ENCODE assay signal across 25 cellular contexts in genomic region chrX:116010939-116011338, GRCh38.
A peak's percentile ranks its signal among the peaks of the same experiment; 100 is the strongest.
DNase-seq lines count a peak whose midpoint lies in the region; ATAC-seq, FAIRE-seq and TF ChIP-seq lines count a peak whose summit lies in the region.
"Had no signal": no experiment of that assay in that cellular context is flagged by ENCODE, and none has a peak within 500 bp of the region (broad histone marks: within the 10 kb centered on the region; RNA-seq: fewer than 3 reads in every experiment).

No MANE protein-coding gene starts in this region.

- peak; percentile 86 for FAIRE-seq in GM19239 (lab: Jason Lieb, UNC)
- FAIRE-seq: A549, G401.6, GM12892, H54, HTR-8/SVneo, RCC 7860 had no signal

- peak overlapping the region; percentile 8; the same call in 1 of the 2 replicates for H3K4me3 Mint-ChIP-seq in WTC11
- H3K4me3 Mint-ChIP-seq in progenitor cell of endocrine pancreas (ENCODE audit: low read depth) = no peak overlapping the region
- H3K4me3 Mint-ChIP-seq: CD4-positive, alpha-beta T cell had no signal

- H3K27ac Mint-ChIP-seq in WTC11 (no peak overlapping the region), progenitor cell of endocrine pancreas (peak overlapping the region; percentile 4)
- H3K27ac Mint-ChIP-seq: CD4-positive, alpha-beta T cell had no signal

- no peak for DNase-seq in GM19239 (ENCODE audit: insufficient read length, low spot score)
- DNase-seq in NAMALWA (ENCODE audit: low spot score) = peak; percentile 13
- no peak for DNase-seq in WTC11 (ENCODE audit: low spot score)
- no peak for DNase-seq in progenitor cell of endocrine pancreas (ENCODE audit: low spot score, unreplicated experiment)
- no peak for DNase-seq in SW 1271 (lab: John Stamatoyannopoulos, UW)
- no peak for DNase-seq in NCI-H2081 treated with DMSO at 0.1 percent for 48 hours (lab: John Stamatoyannopoulos, UW)
- DNase-seq: AML-193; CD4-positive, alpha-beta T cell; COR-L47; KBM-7; MG63; NCI-H1048; NCI-H1417; NCI-H1694; NCI-H2029 treated with DMSO at 0.1 percent for 48 hours; NCI-H2227 treated with DMSO at 0.1 percent for 48 hours; NCI-H526 treated with DMSO at 0.1 percent for 48 hours; T-helper 1 cell had no signal

- ATAC-seq in WTC11 = no peak
- ATAC-seq in GM21737 (IDR thresholded peaks at IDR 0.05; ENCODE audit: unreplicated experiment) = no peak
- ATAC-seq: A549 had no signal

- H3K27me3 Mint-ChIP-seq in WTC11 (ENCODE audit: low read depth) = peaks cover 17% of the 10 kb centered on the region
- no peaks in the 10 kb centered on the region for H3K27me3 Mint-ChIP-seq in progenitor cell of endocrine pancreas
- H3K27me3 Mint-ChIP-seq: CD4-positive, alpha-beta T cell had no signal

- CTCF ChIA-PET in WTC11 (lab: Charles Lee) = no interaction called here

- peaks cover 35% of the 10 kb centered on the region for H3K9me3 Mint-ChIP-seq in WTC11
- peaks cover 21% of the 10 kb centered on the region for H3K9me3 Mint-ChIP-seq in progenitor cell of endocrine pancreas (ENCODE audit: low read depth)
- H3K9me3 Mint-ChIP-seq: CD4-positive, alpha-beta T cell had no signal

- POLR2A ChIA-PET in WTC11 (lab: Charles Lee) = no interaction called here

- peaks cover 25% of the 10 kb centered on the region for H3K4me1 Mint-ChIP-seq in WTC11
- peaks cover 23% of the 10 kb centered on the region for H3K4me1 Mint-ChIP-seq in progenitor cell of endocrine pancreas (ENCODE audit: low read depth)

- TF ChIP-seq CTCF in WTC11 (IDR thresholded peaks at IDR 0.05) (no peak), progenitor cell of endocrine pancreas (IDR thresholded peaks at IDR 0.05; ENCODE audit: unreplicated experiment) (no peak)

- peaks cover 35% of the 10 kb centered on the region for H3K36me3 Mint-ChIP-seq in WTC11
- H3K36me3 Mint-ChIP-seq in progenitor cell of endocrine pancreas (ENCODE audit: insufficient read depth) = peaks cover 3% of the 10 kb centered on the region

TF ChIP-seq in WTC11, 78 proteins besides CTCF, POLR2A, EP300 and RAD21 (continues in another document):
- TF ChIP-seq JUN (CRISPR knock-in tag; IDR thresholded peaks at IDR 0.05) = no peak
- no peak for TF ChIP-seq AFF4 (CRISPR knock-in tag; IDR thresholded peaks at IDR 0.05; ENCODE audit: borderline replicate concordance)
- TF ChIP-seq NR1H2 (CRISPR knock-in tag; IDR thresholded peaks at IDR 0.05) = no peak
- TF ChIP-seq, protein P1, sequence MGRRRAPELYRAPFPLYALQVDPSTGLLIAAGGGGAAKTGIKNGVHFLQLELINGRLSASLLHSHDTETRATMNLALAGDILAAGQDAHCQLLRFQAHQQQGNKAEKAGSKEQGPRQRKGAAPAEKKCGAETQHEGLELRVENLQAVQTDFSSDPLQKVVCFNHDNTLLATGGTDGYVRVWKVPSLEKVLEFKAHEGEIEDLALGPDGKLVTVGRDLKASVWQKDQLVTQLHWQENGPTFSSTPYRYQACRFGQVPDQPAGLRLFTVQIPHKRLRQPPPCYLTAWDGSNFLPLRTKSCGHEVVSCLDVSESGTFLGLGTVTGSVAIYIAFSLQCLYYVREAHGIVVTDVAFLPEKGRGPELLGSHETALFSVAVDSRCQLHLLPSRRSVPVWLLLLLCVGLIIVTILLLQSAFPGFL (CRISPR knock-in tag; IDR thresholded peaks at IDR 0.05; ENCODE audit: borderline replicate concordance) = no peak
- TF ChIP-seq SOX15 (CRISPR knock-in tag; IDR thresholded peaks at IDR 0.05) = no peak
- TF ChIP-seq NFATC4 (CRISPR knock-in tag; IDR thresholded peaks at IDR 0.05) = no peak
- no peak for TF ChIP-seq ZNF121 (CRISPR knock-in tag; IDR thresholded peaks at IDR 0.05)
- TF ChIP-seq TCF7 (CRISPR knock-in tag; IDR thresholded peaks at IDR 0.05; ENCODE audit: low read depth) = no peak
- TF ChIP-seq NFYB (CRISPR knock-in tag; conservative IDR thresholded peaks at IDR 0.05; ENCODE audit: low read depth) = no peak
- TF ChIP-seq ETV6 (CRISPR knock-in tag; IDR thresholded peaks at IDR 0.05) = no peak
- TF ChIP-seq, protein P2, sequence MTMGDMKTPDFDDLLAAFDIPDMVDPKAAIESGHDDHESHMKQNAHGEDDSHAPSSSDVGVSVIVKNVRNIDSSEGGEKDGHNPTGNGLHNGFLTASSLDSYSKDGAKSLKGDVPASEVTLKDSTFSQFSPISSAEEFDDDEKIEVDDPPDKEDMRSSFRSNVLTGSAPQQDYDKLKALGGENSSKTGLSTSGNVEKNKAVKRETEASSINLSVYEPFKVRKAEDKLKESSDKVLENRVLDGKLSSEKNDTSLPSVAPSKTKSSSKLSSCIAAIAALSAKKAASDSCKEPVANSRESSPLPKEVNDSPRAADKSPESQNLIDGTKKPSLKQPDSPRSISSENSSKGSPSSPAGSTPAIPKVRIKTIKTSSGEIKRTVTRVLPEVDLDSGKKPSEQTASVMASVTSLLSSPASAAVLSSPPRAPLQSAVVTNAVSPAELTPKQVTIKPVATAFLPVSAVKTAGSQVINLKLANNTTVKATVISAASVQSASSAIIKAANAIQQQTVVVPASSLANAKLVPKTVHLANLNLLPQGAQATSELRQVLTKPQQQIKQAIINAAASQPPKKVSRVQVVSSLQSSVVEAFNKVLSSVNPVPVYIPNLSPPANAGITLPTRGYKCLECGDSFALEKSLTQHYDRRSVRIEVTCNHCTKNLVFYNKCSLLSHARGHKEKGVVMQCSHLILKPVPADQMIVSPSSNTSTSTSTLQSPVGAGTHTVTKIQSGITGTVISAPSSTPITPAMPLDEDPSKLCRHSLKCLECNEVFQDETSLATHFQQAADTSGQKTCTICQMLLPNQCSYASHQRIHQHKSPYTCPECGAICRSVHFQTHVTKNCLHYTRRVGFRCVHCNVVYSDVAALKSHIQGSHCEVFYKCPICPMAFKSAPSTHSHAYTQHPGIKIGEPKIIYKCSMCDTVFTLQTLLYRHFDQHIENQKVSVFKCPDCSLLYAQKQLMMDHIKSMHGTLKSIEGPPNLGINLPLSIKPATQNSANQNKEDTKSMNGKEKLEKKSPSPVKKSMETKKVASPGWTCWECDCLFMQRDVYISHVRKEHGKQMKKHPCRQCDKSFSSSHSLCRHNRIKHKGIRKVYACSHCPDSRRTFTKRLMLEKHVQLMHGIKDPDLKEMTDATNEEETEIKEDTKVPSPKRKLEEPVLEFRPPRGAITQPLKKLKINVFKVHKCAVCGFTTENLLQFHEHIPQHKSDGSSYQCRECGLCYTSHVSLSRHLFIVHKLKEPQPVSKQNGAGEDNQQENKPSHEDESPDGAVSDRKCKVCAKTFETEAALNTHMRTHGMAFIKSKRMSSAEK (CRISPR knock-in tag; IDR thresholded peaks at IDR 0.05; ENCODE audit: borderline replicate concordance) = no peak
- TF ChIP-seq, protein P3, sequence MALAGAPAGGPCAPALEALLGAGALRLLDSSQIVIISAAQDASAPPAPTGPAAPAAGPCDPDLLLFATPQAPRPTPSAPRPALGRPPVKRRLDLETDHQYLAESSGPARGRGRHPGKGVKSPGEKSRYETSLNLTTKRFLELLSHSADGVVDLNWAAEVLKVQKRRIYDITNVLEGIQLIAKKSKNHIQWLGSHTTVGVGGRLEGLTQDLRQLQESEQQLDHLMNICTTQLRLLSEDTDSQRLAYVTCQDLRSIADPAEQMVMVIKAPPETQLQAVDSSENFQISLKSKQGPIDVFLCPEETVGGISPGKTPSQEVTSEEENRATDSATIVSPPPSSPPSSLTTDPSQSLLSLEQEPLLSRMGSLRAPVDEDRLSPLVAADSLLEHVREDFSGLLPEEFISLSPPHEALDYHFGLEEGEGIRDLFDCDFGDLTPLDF (CRISPR knock-in tag; IDR thresholded peaks at IDR 0.05) = no peak
- no peak for TF ChIP-seq E2F4 (CRISPR knock-in tag; IDR thresholded peaks at IDR 0.05; ENCODE audit: borderline replicate concordance, low read depth)
- no peak for TF ChIP-seq GRHL2 (CRISPR knock-in tag; IDR thresholded peaks at IDR 0.05; ENCODE audit: insufficient replicate concordance, severe bottlenecking)
